1 cellular context compared by ENCODE assay signal in genomic region chr6:158211273-158212055, GRCh38.
A peak's percentile ranks its signal among the peaks of the same experiment; 100 is the strongest.
TF ChIP-seq lines count a peak whose summit lies in the region.

No MANE protein-coding gene starts in this region.

TF ChIP-seq in IMR-90, 13 proteins besides CTCF, POLR2A, EP300 and RAD21:
- TF ChIP-seq MAFK (IDR thresholded peaks at IDR 0.05; ENCODE audit: low read depth, low read length), result peak; percentile 85
- peak; percentile 84 for TF ChIP-seq NFE2L2 (IDR thresholded peaks at IDR 0.05; ENCODE audit: low read depth, low read length)
- TF ChIP-seq MAZ (IDR thresholded peaks at IDR 0.05; ENCODE audit: borderline replicate concordance, low read depth, low read length), result no peak
- peak; percentile 61 for TF ChIP-seq CEBPB (IDR thresholded peaks at IDR 0.05; ENCODE audit: low read depth, low read length)
